8 cellular contexts compared by ENCODE assay signal in the genomic region with DNA sequence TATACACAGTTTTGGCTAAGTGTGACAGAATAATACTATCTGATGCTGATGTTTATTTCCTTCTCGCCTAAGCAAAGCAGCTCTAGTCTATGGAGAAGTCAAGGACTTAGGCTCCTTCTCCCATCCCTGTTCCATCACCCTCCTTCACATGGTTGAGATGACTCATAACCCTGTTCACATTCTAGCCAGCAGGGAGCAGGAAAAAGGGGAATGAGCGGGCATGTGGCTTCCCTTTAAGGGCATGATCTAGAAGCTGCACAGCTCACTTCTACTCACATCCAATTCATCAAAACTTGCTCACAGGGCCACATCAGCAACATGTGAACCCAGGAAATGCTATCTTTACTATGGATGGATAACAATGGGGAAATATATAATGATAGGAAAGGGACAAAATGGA. TPM values are rescaled to one million over a fixed set of nuclear protein-coding genes. Genes with fewer than 3 reads are reported as not detected.
DNase-seq lines count a peak whose midpoint lies in the region; ATAC-seq lines count a peak whose summit lies in the region.

No MANE protein-coding gene starts in this region.

- H3K4me3 Mint-ChIP-seq in activated naive CD8-positive, alpha-beta T cell: peak overlapping the region; percentile 64

- H3K4me1 Mint-ChIP-seq in activated naive CD8-positive, alpha-beta T cell (ENCODE audit: low read depth): peaks cover 88% of the 10 kb centered on the region

- ATAC-seq in GM21576 (IDR thresholded peaks at IDR 0.05; ENCODE audit: unreplicated experiment) (no peak), GM19328 (IDR thresholded peaks at IDR 0.05; ENCODE audit: unreplicated experiment) (no peak), HG03457 (IDR thresholded peaks at IDR 0.05; ENCODE audit: unreplicated experiment) (no peak)

- peaks cover 43% of the 10 kb centered on the region for H3K36me3 Mint-ChIP-seq in activated naive CD8-positive, alpha-beta T cell

- H3K27me3 Mint-ChIP-seq in activated naive CD8-positive, alpha-beta T cell: no peaks in the 10 kb centered on the region

- H3K27ac Mint-ChIP-seq in activated naive CD8-positive, alpha-beta T cell: peak overlapping the region; percentile 100

- peak; percentile 93 for DNase-seq in A172 (ENCODE audit: low spot score)
- peak; percentile 97 for DNase-seq in HCEC 1CT
- DNase-seq in iPS-NIHi7 (ENCODE audit: extremely low spot score): peak; percentile 56
- no peak for DNase-seq in C1 segment of cervical spinal cord (lab: John Stamatoyannopoulos, UW)

- H3K9me3 Mint-ChIP-seq in activated naive CD8-positive, alpha-beta T cell (ENCODE audit: low read depth): no peaks in the 10 kb centered on the region

RNA-seq across cellular contexts. Expression of a gene that starts 40.9 kb away (rescaled TPM):
- 21.1 and 36.6 TPM in 2 replicates for total RNA-seq in A172 (2014; rRNA removed; shearing (Covaris generic))

Comparison
In these comparisons a context has a peak if more than half of its experiments do, and no peak if none do; other contexts are left out.
1. DNase-seq: peak in A172 (single experiment), HCEC 1CT (single experiment) and iPS-NIHi7 (single experiment); none in C1 segment of cervical spinal cord (0 of 14).